In genomic region chr17:79053251-79053925, GRCh38 we compare ENCODE assay signal across 19 cellular contexts. TPM values are rescaled to one million over a fixed set of nuclear protein-coding genes. Genes with fewer than 3 reads are reported as not detected.
A peak's percentile ranks its signal among the peaks of the same experiment; 100 is the strongest.
DNase-seq lines count a peak whose midpoint lies in the region; TF ChIP-seq lines count a peak whose summit lies in the region.
"Had no signal": no experiment of that assay in that cellular context is flagged by ENCODE, and none has a peak within 500 bp of the region (broad histone marks: within the 10 kb centered on the region; RNA-seq: fewer than 3 reads in every experiment).

No MANE protein-coding gene starts in this region.

- H3K9me3 Mint-ChIP-seq in immature natural killer cell = peaks cover 0 to 10% (median 0%) of the 10 kb centered on the region in 6 donors

- H3K36me3 Mint-ChIP-seq in immature natural killer cell = peaks cover 0 to 11% (median 0%) of the 10 kb centered on the region in 3 donors
- H3K36me3 Mint-ChIP-seq: T-cell had no signal

- H3K27ac Mint-ChIP-seq in immature natural killer cell = no peak overlapping the region
- H3K27ac Mint-ChIP-seq: activated CD4-positive, alpha-beta memory T cell treated with anti-CD3 and anti-CD28 coated beads, Interleukin-2, amount 10 ng/mL, durations not matched to agents 7 days and 5 days; nephron; T-cell had no signal

- peaks cover 10 to 11% of the 10 kb centered on the region in 2 donors for H3K4me1 Mint-ChIP-seq in immature natural killer cell
- H3K4me1 Mint-ChIP-seq: activated CD4-positive, alpha-beta memory T cell treated with anti-CD3 and anti-CD28 coated beads, Interleukin-2, amount 10 ng/mL, durations not matched to agents 7 days and 5 days; nephron; T-cell had no signal

- TF ChIP-seq CTCF in AG10803 (conservative IDR thresholded peaks at IDR 0.05; ENCODE audit: low read length) (no peak), astrocyte of the cerebellum (IDR thresholded peaks at IDR 0.05; ENCODE audit: low read depth, low read length, missing control alignments) (no peak)

- DNase-seq in AG10803 (ENCODE audit: low read depth) (peak; percentile 76), HCEC 1CT (peak; percentile 70), astrocyte of the cerebellum (ENCODE audit: low read depth) (peak; percentile 22), kidney glomerular epithelial cell (lab: John Stamatoyannopoulos, UW) (peak; percentile 28), retina (no peak), immature natural killer cell (no peak), NCI-H345 (lab: John Stamatoyannopoulos, UW) (no peak)
- DNase-seq in stimulated activated CD8-positive, alpha-beta memory T cell treated with anti-CD3 and anti-CD28 coated beads, Interleukin-4, amount 100 ng/mL, for 48 hours = no peak
- DNase-seq: activated CD4-positive, alpha-beta memory T cell treated with anti-CD3 and anti-CD28 coated beads, Interleukin-2, amount 10 ng/mL, durations not matched to agents 7 days and 5 days; activated T-cell treated with anti-CD3 and anti-CD28 coated beads, Interleukin-2, amount 50 U/mL, for 48 hours; DMS153; NCI-H187 treated with DMSO at 0.1 percent for 48 hours; NCI-H69; T-cell; WERI-Rb-1 had no signal

- no peak overlapping the region for H3K4me3 Mint-ChIP-seq in immature natural killer cell
- H3K4me3 Mint-ChIP-seq: activated CD4-positive, alpha-beta memory T cell treated with anti-CD3 and anti-CD28 coated beads, Interleukin-2, amount 10 ng/mL, durations not matched to agents 7 days and 5 days; nephron; T-cell had no signal

- peaks cover 4 to 15% (median 8%) of the 10 kb centered on the region in 3 donors for H3K27me3 Mint-ChIP-seq in immature natural killer cell (ENCODE audit: low read depth in 3 of 3)

- in situ Hi-C loops in astrocyte of the cerebellum (cut with HindIII; ENCODE audit: low sequenced_read_pairs) = no loop called here

- H3K4me3 ChIP-seq in AG10803 (ENCODE audit: low read length) (no peak overlapping the region), astrocyte of the cerebellum (ENCODE audit: low read depth, low read length) (no peak overlapping the region)
- H3K4me3 ChIP-seq: BLaER1, coronary artery, lung had no signal

RNA-seq across cellular contexts. Expression of gene ENGASE, which starts 21.2 kb away (rescaled TPM):
- 1 to 10 TPM; 1.9 to 6.6 (median 1.9) TPM for polyA plus RNA-seq in immature natural killer cell

RNA-seq across cellular contexts. Expression of gene C1QTNF1, which starts 29.4 kb away (rescaled TPM):
- not detected for polyA plus RNA-seq in immature natural killer cell

RNA-seq across cellular contexts. Expression of gene CANT1, which starts 43.8 kb away (rescaled TPM):
- polyA plus RNA-seq in immature natural killer cell = 1 to 10 TPM; 3.7 to 7.2 (median 4.6) TPM

Comparison
In these comparisons a context has a peak if more than half of its experiments do, and no peak if none do; other contexts are left out.
1. DNase-seq: peak in AG10803 (single experiment), HCEC 1CT (single experiment), astrocyte of the cerebellum (single experiment) and kidney glomerular epithelial cell (single experiment); none in retina (single experiment), immature natural killer cell (0 of 3), stimulated activated CD8-positive, alpha-beta memory T cell treated with anti-CD3 and anti-CD28 coated beads, Interleukin-4, amount 100 ng/mL, for 48 hours (single experiment) and NCI-H345 (single experiment).